ENCODE assay signal across 8 cellular contexts in the genomic region with DNA sequence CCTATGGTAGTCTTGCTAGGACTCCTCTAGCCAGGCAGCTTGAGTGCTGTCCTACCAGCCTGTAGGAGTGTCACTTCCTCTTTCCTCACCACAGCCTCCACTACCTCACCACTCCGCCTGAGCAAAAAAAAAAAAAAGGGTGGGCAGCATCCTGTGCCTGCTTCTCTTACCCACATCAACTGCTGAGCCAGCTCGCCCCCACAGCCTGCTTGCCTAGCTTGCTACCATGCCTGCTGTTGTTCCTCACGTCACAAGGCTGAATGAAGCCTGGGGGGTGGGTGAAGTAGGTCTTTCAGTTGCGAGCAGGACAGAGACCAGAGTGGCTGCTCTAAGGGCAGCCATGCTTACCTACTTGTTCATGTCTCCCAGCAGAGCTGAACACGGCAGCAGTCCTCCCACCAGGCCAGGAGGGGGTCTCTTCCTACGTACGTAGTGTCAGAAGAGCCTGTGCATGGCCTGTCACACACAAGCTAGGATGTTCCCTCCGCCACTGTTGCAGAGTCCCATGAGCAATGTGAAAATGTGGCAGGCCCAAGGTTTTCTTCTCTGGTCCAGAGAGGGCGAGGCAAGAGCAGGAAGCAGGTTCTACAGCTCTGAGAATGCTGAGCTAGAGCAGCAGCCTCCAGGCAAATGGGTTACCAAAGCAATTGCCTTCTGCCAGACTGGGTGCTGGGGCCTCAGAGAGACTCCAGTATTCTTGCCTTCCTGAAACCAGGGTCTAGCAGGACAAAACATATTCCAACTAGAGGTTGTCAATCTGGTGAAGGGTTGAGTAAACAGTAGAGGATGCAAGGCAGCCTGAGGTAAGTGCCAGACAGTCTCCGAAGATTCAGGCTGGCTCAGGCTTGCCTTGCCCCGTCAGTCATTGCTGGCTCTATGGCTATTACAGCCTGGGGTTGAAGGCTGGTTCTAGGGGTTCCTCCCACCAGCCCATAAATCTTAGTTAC. TPM values are rescaled to one million over a fixed set of nuclear protein-coding genes. Genes with fewer than 3 reads are reported as not detected.
DNase-seq lines count a peak whose midpoint lies in the region; ATAC-seq and TF ChIP-seq lines count a peak whose summit lies in the region.

No MANE protein-coding gene starts in this region.

- H3K4me3 ChIP-seq in DOHH2 (ENCODE audit: low read length) (peak overlapping the region; percentile 44), Loucy (ENCODE audit: low read length, poor library complexity, severe bottlenecking) (peak overlapping the region; percentile 58), thyroid gland (replicated peaks in 1 of 3) (no peak overlapping the region)

- ATAC-seq in GM21723 (IDR thresholded peaks at IDR 0.05; ENCODE audit: unreplicated experiment) (peak; percentile 92), foreskin keratinocyte (peak; percentile 47)
- peak; percentile 90 for ATAC-seq in activated CD8-positive, alpha-beta memory T cell treated with anti-CD3 and anti-CD28 coated beads, Interleukin-2, amount 10 ng/mL, durations not matched to agents 7 days and 5 days

- no peaks in the 10 kb centered on the region for H3K9me2 ChIP-seq in DOHH2 (replicated peaks; ENCODE audit: control insufficient read depth, low read length)
- no peaks in the 10 kb centered on the region for H3K9me2 ChIP-seq in Loucy (replicated peaks; ENCODE audit: low read depth, low read length)

- intact Hi-C loops in thyroid gland (cut with DNase I), result no loop called here

- H4K20me1 ChIP-seq in DOHH2 (ENCODE audit: control insufficient read depth, insufficient read depth, low read depth, low read length) (peaks cover 18% of the 10 kb centered on the region; the same call in 1 of the 2 replicates), Loucy (ENCODE audit: insufficient read depth, low read length, poor library complexity, severe bottlenecking) (peaks cover 17% of the 10 kb centered on the region)

- H3K4me1 ChIP-seq in DOHH2 (ENCODE audit: control insufficient read depth, low read length) (peaks cover 46% of the 10 kb centered on the region), Loucy (ENCODE audit: insufficient read depth, low read length, poor library complexity, severe bottlenecking) (peaks cover 20% of the 10 kb centered on the region), foreskin keratinocyte (no peaks in the 10 kb centered on the region), thyroid gland (peaks cover 0 to 14% of the 10 kb centered on the region in 2 donors)

- no peaks in the 10 kb centered on the region for H3K27me3 Mint-ChIP-seq in activated CD8-positive, alpha-beta memory T cell treated with anti-CD3 and anti-CD28 coated beads, Interleukin-2, amount 10 ng/mL, durations not matched to agents 7 days and 5 days

- H3K9me3 Mint-ChIP-seq in activated CD8-positive, alpha-beta memory T cell treated with anti-CD3 and anti-CD28 coated beads, Interleukin-2, amount 10 ng/mL, durations not matched to agents 7 days and 5 days (ENCODE audit: low read depth), result no peaks in the 10 kb centered on the region

- peak overlapping the region; percentile 100 for H3K27ac Mint-ChIP-seq in activated CD8-positive, alpha-beta memory T cell treated with anti-CD3 and anti-CD28 coated beads, Interleukin-2, amount 10 ng/mL, durations not matched to agents 7 days and 5 days

- no peak for TF ChIP-seq POLR2A in thyroid gland (IDR thresholded peaks at IDR 0.05)

- H3K36me3 ChIP-seq in DOHH2 (ENCODE audit: control insufficient read depth, low read length) (peaks cover 94% of the 10 kb centered on the region), Loucy (ENCODE audit: insufficient read depth, low read length) (peaks cover 46% of the 10 kb centered on the region), thyroid gland (peaks cover 63% of the 10 kb centered on the region in 2 donors)

- H3K9me3 ChIP-seq in DOHH2 (ENCODE audit: control insufficient read depth, insufficient read depth, low read length) (no peaks in the 10 kb centered on the region), Loucy (ENCODE audit: insufficient read depth, low read depth, low read length) (no peaks in the 10 kb centered on the region), thyroid gland (no peaks in the 10 kb centered on the region)

- H3K4me2 ChIP-seq in DOHH2 (ENCODE audit: low read length) (peak overlapping the region; percentile 57), Loucy (ENCODE audit: low read depth, low read length, poor library complexity, severe bottlenecking) (peak overlapping the region; percentile 72)

- peak; percentile 90 for DNase-seq in activated CD8-positive, alpha-beta memory T cell treated with anti-CD3 and anti-CD28 coated beads, Interleukin-2, amount 10 ng/mL, durations not matched to agents 7 days and 5 days
- peak; percentile 28 to 55 for DNase-seq in foreskin keratinocyte
- DNase-seq in stimulated activated CD4-positive, alpha-beta T cell treated with anti-CD3 and anti-CD28 coated beads, Interleukin-12 subunit alpha, Interleukin-12 subunit beta, amount 100 ng/mL, for 4 hours, result peak; percentile 71
- no peak for DNase-seq in NCI-H2196 (lab: John Stamatoyannopoulos, UW; ENCODE audit: unreplicated experiment)
- DNase-seq in thyroid gland, result no peak

- H3K27ac ChIP-seq in DOHH2 (ENCODE audit: low read depth, low read length), result peak overlapping the region; percentile 52
- no peak overlapping the region for H3K27ac ChIP-seq in foreskin keratinocyte
- H3K27ac ChIP-seq in thyroid gland, result peak overlapping the region in 1 of 3 donors; percentile 23

- peaks cover 74% of the 10 kb centered on the region for H3K36me3 Mint-ChIP-seq in activated CD8-positive, alpha-beta memory T cell treated with anti-CD3 and anti-CD28 coated beads, Interleukin-2, amount 10 ng/mL, durations not matched to agents 7 days and 5 days

- H3K4me3 Mint-ChIP-seq in activated CD8-positive, alpha-beta memory T cell treated with anti-CD3 and anti-CD28 coated beads, Interleukin-2, amount 10 ng/mL, durations not matched to agents 7 days and 5 days, result peak overlapping the region; percentile 75

- peaks cover 89% of the 10 kb centered on the region for H3K4me1 Mint-ChIP-seq in activated CD8-positive, alpha-beta memory T cell treated with anti-CD3 and anti-CD28 coated beads, Interleukin-2, amount 10 ng/mL, durations not matched to agents 7 days and 5 days

- 75 to 97% methylated on average over 6 to 11 of the region's 11 CpGs for WGBS in thyroid gland, 2 donors

- TF ChIP-seq CTCF in DOHH2 (IDR thresholded peaks at IDR 0.05; ENCODE audit: low read depth, low read length, poor library complexity, severe bottlenecking) (no peak), Loucy (conservative IDR thresholded peaks at IDR 0.05; ENCODE audit: low read length) (no peak), foreskin keratinocyte (conservative IDR thresholded peaks at IDR 0.05) (no peak), thyroid gland (IDR thresholded peaks at IDR 0.05) (no peak)

- CTCF ChIA-PET in activated CD8-positive, alpha-beta memory T cell treated with anti-CD3 and anti-CD28 coated beads, Interleukin-2, amount 10 ng/mL, durations not matched to agents 7 days and 5 days (lab: Charles Lee), result interaction anchor here (0.6 to 5.9 kb wide), 17 partner anchors 10 to 253 kb away, joined by 3 to 63 read pairs (median 10); a partner anchor contains a TSS

- no peaks in the 10 kb centered on the region for H3K27me3 ChIP-seq in DOHH2 (ENCODE audit: control insufficient read depth, low read length)
- no peaks in the 10 kb centered on the region for H3K27me3 ChIP-seq in Loucy (ENCODE audit: insufficient read depth, low read length, poor library complexity, severe bottlenecking)
- H3K27me3 ChIP-seq in foreskin keratinocyte, result no peaks in the 10 kb centered on the region
- H3K27me3 ChIP-seq in thyroid gland, result no peaks in the 10 kb centered on the region

- H2AFZ ChIP-seq in Loucy (ENCODE audit: low read length), result no peak overlapping the region

- H3F3A ChIP-seq in DOHH2 (ENCODE audit: control insufficient read depth, insufficient read depth), result peaks cover 25% of the 10 kb centered on the region
- H3F3A ChIP-seq in Loucy (ENCODE audit: low read depth), result peaks cover 9% of the 10 kb centered on the region; the same call in 1 of the 2 replicates

- peaks cover 30% of the 10 kb centered on the region for H3K79me2 ChIP-seq in DOHH2 (ENCODE audit: control insufficient read depth, low read length)
- peaks cover 12% of the 10 kb centered on the region; the same call in 1 of the 2 replicates for H3K79me2 ChIP-seq in Loucy (ENCODE audit: insufficient read depth, low read length)

- H3K9ac ChIP-seq in Loucy (ENCODE audit: low read depth, low read length, poor library complexity, severe bottlenecking), result peak overlapping the region; percentile 66

RNA-seq across cellular contexts. Expression of a gene that starts 8.0 kb away (rescaled TPM):
- total RNA-seq in activated CD8-positive, alpha-beta memory T cell treated with anti-CD3 and anti-CD28 coated beads, Interleukin-2, amount 10 ng/mL, durations not matched to agents 7 days and 5 days, result 10 to 100 TPM; 91.1 to 94.1 TPM
- total RNA-seq in foreskin keratinocyte, result 9.2 and 9.8 TPM in 2 replicates
- polyA plus RNA-seq in foreskin keratinocyte, result 11.0 and 11.3 TPM in 2 replicates
- 10 to 100 TPM; 15.8 to 22.8 (median 18.0) TPM for total RNA-seq in thyroid gland

RNA-seq across cellular contexts. Expression of a gene that starts 14.6 kb away (rescaled TPM):
- 100 to 1,000 TPM; 110 to 131 TPM for total RNA-seq in activated CD8-positive, alpha-beta memory T cell treated with anti-CD3 and anti-CD28 coated beads, Interleukin-2, amount 10 ng/mL, durations not matched to agents 7 days and 5 days
- total RNA-seq in foreskin keratinocyte (96.6 and 107 TPM in 2 replicates), thyroid gland (10 to 100 TPM; 28.3 to 61.1 (median 50.4) TPM)
- 125 and 141 TPM in 2 replicates for polyA plus RNA-seq in foreskin keratinocyte

RNA-seq across cellular contexts. Expression of a gene that starts 24.9 kb away (rescaled TPM):
- 100 to 1,000 TPM; 114 to 132 TPM for total RNA-seq in activated CD8-positive, alpha-beta memory T cell treated with anti-CD3 and anti-CD28 coated beads, Interleukin-2, amount 10 ng/mL, durations not matched to agents 7 days and 5 days
- 70.1 and 73.6 TPM in 2 replicates for total RNA-seq in foreskin keratinocyte
- 24.8 and 30.2 TPM in 2 replicates for polyA plus RNA-seq in foreskin keratinocyte
- total RNA-seq in thyroid gland, result 10 to 100 TPM; 66.4 to 76.4 (median 72.2) TPM

RNA-seq across cellular contexts. Expression of a gene that starts 28.1 kb away (rescaled TPM):
- total RNA-seq in activated CD8-positive, alpha-beta memory T cell treated with anti-CD3 and anti-CD28 coated beads, Interleukin-2, amount 10 ng/mL, durations not matched to agents 7 days and 5 days, result under 1 TPM in 1 of 2 experiments, not detected in 1; 0.64 TPM
- total RNA-seq in foreskin keratinocyte (not detected in 2 replicates), thyroid gland (under 1 TPM in 1 of 4 donors, not detected in 3; 0.40 TPM)
- not detected in 2 replicates for polyA plus RNA-seq in foreskin keratinocyte

RNA-seq across cellular contexts. Expression of a gene that starts 34.0 kb away (rescaled TPM):
- 10 to 100 TPM; 23.2 to 29.4 TPM for total RNA-seq in activated CD8-positive, alpha-beta memory T cell treated with anti-CD3 and anti-CD28 coated beads, Interleukin-2, amount 10 ng/mL, durations not matched to agents 7 days and 5 days
- total RNA-seq in foreskin keratinocyte (7.8 and 8.4 TPM in 2 replicates), thyroid gland (10 to 100 TPM in 3 of 4 donors, 1 to 10 TPM in 1; 8.9 to 20.3 (median 15.3) TPM)
- polyA plus RNA-seq in foreskin keratinocyte, result 9.1 and 9.7 TPM in 2 replicates

Comparison
In these comparisons a context has a peak if more than half of its experiments do, and no peak if none do; other contexts are left out.
1. H3K4me3 ChIP-seq: peak in DOHH2 (single experiment) and Loucy (single experiment); none in thyroid gland (0 of 3).
2. DNase-seq: peak in activated CD8-positive, alpha-beta memory T cell treated with anti-CD3 and anti-CD28 coated beads, Interleukin-2, amount 10 ng/mL, durations not matched to agents 7 days and 5 days (single experiment), foreskin keratinocyte (2 of 2) and stimulated activated CD4-positive, alpha-beta T cell treated with anti-CD3 and anti-CD28 coated beads, Interleukin-12 subunit alpha, Interleukin-12 subunit beta, amount 100 ng/mL, for 4 hours (single experiment); none in NCI-H2196 (single experiment) and thyroid gland (0 of 2).
3. Peak in every context shown above with its lines, with median percentiles within 50 percentile points of each other: ATAC-seq.